11 cellular contexts compared by ENCODE assay signal in the genomic region with DNA sequence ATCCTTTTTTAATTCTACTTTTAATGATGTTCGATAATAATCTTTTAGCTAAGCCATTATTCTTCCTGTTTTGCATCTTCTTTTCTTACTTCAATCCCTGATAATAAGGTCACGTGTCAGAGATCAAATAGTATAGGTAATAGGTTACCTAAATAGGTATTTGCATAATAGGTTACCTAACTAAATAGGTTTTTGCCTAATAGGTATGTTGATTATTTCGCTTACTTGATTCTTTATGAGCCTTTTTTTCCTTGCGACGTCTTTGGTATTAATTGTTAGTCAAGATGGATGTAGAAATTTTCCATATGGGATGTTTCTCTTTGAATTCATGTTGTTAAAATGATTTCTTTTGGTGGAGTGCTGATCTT. TPM values are rescaled to one million over a fixed set of nuclear protein-coding genes. Genes with fewer than 3 reads are reported as not detected.
A peak's percentile ranks its signal among the peaks of the same experiment; 100 is the strongest.
DNase-seq lines count a peak whose midpoint lies in the region; ATAC-seq and TF ChIP-seq lines count a peak whose summit lies in the region.
"Had no signal": no experiment of that assay in that cellular context is flagged by ENCODE, and none has a peak within 500 bp of the region (broad histone marks: within the 10 kb centered on the region; RNA-seq: fewer than 3 reads in every experiment).

No MANE protein-coding gene starts in this region.

- CTCF ChIA-PET in SK-N-SH (lab: Yijun Ruan, JAX) = interaction anchor here (1.1 to 4.8 kb wide), 4 partner anchors 8 to 162 kb away, joined by 3 to 33 read pairs (median 4); no protein-coding TSS in a partner anchor
- CTCF ChIA-PET in activated CD4-positive, alpha-beta memory T cell treated with anti-CD3 and anti-CD28 coated beads for 36 hours (lab: Charles Lee) = interaction anchor here (1.4 to 3.7 kb wide), 3 partner anchors 9 to 85 kb away, joined by 3 to 31 read pairs (median 4); no protein-coding TSS in a partner anchor

- no peaks in the 10 kb centered on the region for H3K9me3 Mint-ChIP-seq in activated CD4-positive, alpha-beta memory T cell treated with anti-CD3 and anti-CD28 coated beads for 36 hours

- H3K36me3 ChIP-seq in SK-N-SH (replicated peaks in 1 of 2; ENCODE audit: control insufficient read depth in 1 of 2, insufficient read depth in 2 of 2, low read length in 1 of 2) = peaks cover 17 to 28% of the 10 kb centered on the region in 2 experiments
- H3K36me3 ChIP-seq in smooth muscle cell (ENCODE audit: low read depth) = no peaks in the 10 kb centered on the region

- H3K4me1 Mint-ChIP-seq in activated CD4-positive, alpha-beta memory T cell treated with anti-CD3 and anti-CD28 coated beads for 36 hours (ENCODE audit: low read depth) = peaks cover 33% of the 10 kb centered on the region

- peaks cover 15% of the 10 kb centered on the region for H3K36me3 Mint-ChIP-seq in activated CD4-positive, alpha-beta memory T cell treated with anti-CD3 and anti-CD28 coated beads for 36 hours

- no peak for TF ChIP-seq RAD21 in SK-N-SH (IDR thresholded peaks at IDR 0.05; ENCODE audit: low read length)

- H3K4me3 ChIP-seq in SK-N-SH (ENCODE audit: low read depth in 2 of 2, low read length in 1 of 2) (peak overlapping the region; percentile 75 to 86), fibroblast of pulmonary artery (replicated peaks; ENCODE audit: low read depth, low read length) (peak overlapping the region; percentile 1), smooth muscle cell (peak overlapping the region; percentile 94)

- H3K9me3 ChIP-seq in SK-N-SH (no peaks in the 10 kb centered on the region), smooth muscle cell (replicated peaks; ENCODE audit: low read depth) (no peaks in the 10 kb centered on the region)

- H3K4me3 Mint-ChIP-seq in activated CD4-positive, alpha-beta memory T cell treated with anti-CD3 and anti-CD28 coated beads for 36 hours = no peak overlapping the region

- H3K9me2 ChIP-seq in SK-N-SH = no peaks in the 10 kb centered on the region

- no peak overlapping the region for H2AFZ ChIP-seq in SK-N-SH (ENCODE audit: low read depth)
- no peak overlapping the region for H2AFZ ChIP-seq in smooth muscle cell (ENCODE audit: low read depth)

- no peak for ATAC-seq in SK-N-SH treated with all-trans-retinoic acid at 6 μM for 48 hours
- ATAC-seq in HG02973 (IDR thresholded peaks at IDR 0.05; ENCODE audit: unreplicated experiment) = no peak

- no peak for TF ChIP-seq EP300 in SK-N-SH (IDR thresholded peaks at IDR 0.05; ENCODE audit: borderline replicate concordance in 1 of 2, low read depth in 1 of 2, low read length in 1 of 2)

- intact Hi-C loops in posterior vena cava (cut with DNase I) = no loop called here
- intact Hi-C loops in activated CD4-positive, alpha-beta memory T cell treated with anti-CD3 and anti-CD28 coated beads for 36 hours (cut with micrococcal nuclease) = no loop called here

- no peaks in the 10 kb centered on the region for H3K27me3 Mint-ChIP-seq in activated CD4-positive, alpha-beta memory T cell treated with anti-CD3 and anti-CD28 coated beads for 36 hours

- TF ChIP-seq CTCF in SK-N-SH (IDR thresholded peaks at IDR 0.05) = no peak
- no peak for TF ChIP-seq CTCF in fibroblast of pulmonary artery (IDR thresholded peaks at IDR 0.05; ENCODE audit: low read length, missing control alignments)
- TF ChIP-seq CTCF in smooth muscle cell (IDR thresholded peaks at IDR 0.05; ENCODE audit: borderline replicate concordance, insufficient read depth, poor library complexity, severe bottlenecking) = no peak

- H3K27ac ChIP-seq in SK-N-SH (ENCODE audit: low read depth in 2 of 2, low read length in 1 of 2) (peak overlapping the region; percentile 0 to 96; a peak in 2 of 4 replicates), smooth muscle cell (ENCODE audit: low read depth) (peak overlapping the region; percentile 84)

- H3K79me2 ChIP-seq in SK-N-SH (ENCODE audit: insufficient read depth) = peaks cover 87% of the 10 kb centered on the region
- peaks cover 80% of the 10 kb centered on the region for H3K79me2 ChIP-seq in smooth muscle cell (ENCODE audit: low read depth)

- DNase-seq in SK-N-SH (no peak), OCI-M1 (lab: John Stamatoyannopoulos, UW) (peak; percentile 50), fibroblast of pulmonary artery (ENCODE audit: low read depth) (no peak), smooth muscle cell (lab: John Stamatoyannopoulos, UW; ENCODE audit: unreplicated experiment) (no peak), posterior vena cava (ENCODE audit: low spot score) (no peak)
- no peak for DNase-seq in activated CD4-positive, alpha-beta memory T cell treated with anti-CD3 and anti-CD28 coated beads for 36 hours
- DNase-seq: DMS79, erythroblast, kidney glomerular epithelial cell had no signal

- POLR2A ChIA-PET in SK-N-SH (lab: Yijun Ruan, JAX) = no interaction called here
- POLR2A ChIA-PET in activated CD4-positive, alpha-beta memory T cell treated with anti-CD3 and anti-CD28 coated beads for 36 hours (lab: Charles Lee) = interaction anchor here (1.0 kb wide), 1 partner anchor 35 kb away, joined by 3 read pairs; no protein-coding TSS in a partner anchor

- H3K4me2 ChIP-seq in SK-N-SH = peak overlapping the region; percentile 85
- H3K4me2 ChIP-seq in smooth muscle cell = peak overlapping the region; percentile 85

- no peak overlapping the region for H3K27ac Mint-ChIP-seq in activated CD4-positive, alpha-beta memory T cell treated with anti-CD3 and anti-CD28 coated beads for 36 hours

- peaks cover 34% of the 10 kb centered on the region for H4K20me1 ChIP-seq in SK-N-SH (ENCODE audit: insufficient read depth)
- peaks cover 61% of the 10 kb centered on the region for H4K20me1 ChIP-seq in smooth muscle cell (ENCODE audit: low read depth)

- H3K27me3 ChIP-seq in SK-N-SH (ENCODE audit: insufficient read depth) (no peaks in the 10 kb centered on the region), smooth muscle cell (ENCODE audit: low read depth) (no peaks in the 10 kb centered on the region)

- peaks cover 19% of the 10 kb centered on the region for H3F3A ChIP-seq in SK-N-SH (replicated peaks; ENCODE audit: insufficient read depth)
- H3F3A ChIP-seq in smooth muscle cell (ENCODE audit: low read depth) = peaks cover 20% of the 10 kb centered on the region

- H3K4me1 ChIP-seq in SK-N-SH (ENCODE audit: control insufficient read depth in 1 of 2, insufficient read depth in 2 of 2, low read depth in 1 of 2, low read length in 1 of 2) (peaks cover 4 to 18% of the 10 kb centered on the region in 2 experiments; a peak in 2 of 4 replicates), smooth muscle cell (ENCODE audit: low read depth) (peaks cover 23% of the 10 kb centered on the region)

- 64% methylated on average over 5 of the region's 5 CpGs for WGBS in SK-N-SH (ENCODE audit: low lambda C conversion rate)
- WGBS in smooth muscle cell (ENCODE audit: low lambda C conversion rate) = 93% methylated on average over 5 of the region's 5 CpGs

- peak overlapping the region; percentile 82; the same call in 1 of the 2 replicates for H3K9ac ChIP-seq in SK-N-SH
- no peak overlapping the region for H3K9ac ChIP-seq in smooth muscle cell (ENCODE audit: low read depth)

TF ChIP-seq in SK-N-SH, 30 proteins besides CTCF, POLR2A, EP300 and RAD21:
- no peak for TF ChIP-seq RCOR1 (IDR thresholded peaks at IDR 0.05; ENCODE audit: low read length)
- no peak for TF ChIP-seq FOXM1 (IDR thresholded peaks at IDR 0.05; ENCODE audit: low read depth)
- TF ChIP-seq TEAD4 (IDR thresholded peaks at IDR 0.05; ENCODE audit: borderline replicate concordance, insufficient read depth) = no peak
- TF ChIP-seq EZH2phosphoT487 (IDR thresholded peaks at IDR 0.05; ENCODE audit: borderline replicate concordance, low read depth) = no peak
TF ChIP-seq in SK-N-SH: peak in this region for 0.

TF ChIP-seq in SK-N-SH treated with all-trans-retinoic acid at 6 μM for 48 hours, 23 proteins besides CTCF, POLR2A, EP300 and RAD21 (continues in another document):
- TF ChIP-seq RARB (CRISPR knock-in tag; IDR thresholded peaks at IDR 0.05) (no peak), ARNTL (CRISPR knock-in tag; IDR thresholded peaks at IDR 0.05; ENCODE audit: borderline replicate concordance, low read depth) (no peak), ZNF565 (CRISPR knock-in tag; conservative IDR thresholded peaks at IDR 0.05; ENCODE audit: low read depth) (no peak), ZFP30 (CRISPR knock-in tag; IDR thresholded peaks at IDR 0.05) (no peak), ESRRG (CRISPR knock-in tag; IDR thresholded peaks at IDR 0.05) (no peak), SNAI2 (CRISPR knock-in tag; IDR thresholded peaks at IDR 0.05) (no peak)
- TF ChIP-seq, protein P1, sequence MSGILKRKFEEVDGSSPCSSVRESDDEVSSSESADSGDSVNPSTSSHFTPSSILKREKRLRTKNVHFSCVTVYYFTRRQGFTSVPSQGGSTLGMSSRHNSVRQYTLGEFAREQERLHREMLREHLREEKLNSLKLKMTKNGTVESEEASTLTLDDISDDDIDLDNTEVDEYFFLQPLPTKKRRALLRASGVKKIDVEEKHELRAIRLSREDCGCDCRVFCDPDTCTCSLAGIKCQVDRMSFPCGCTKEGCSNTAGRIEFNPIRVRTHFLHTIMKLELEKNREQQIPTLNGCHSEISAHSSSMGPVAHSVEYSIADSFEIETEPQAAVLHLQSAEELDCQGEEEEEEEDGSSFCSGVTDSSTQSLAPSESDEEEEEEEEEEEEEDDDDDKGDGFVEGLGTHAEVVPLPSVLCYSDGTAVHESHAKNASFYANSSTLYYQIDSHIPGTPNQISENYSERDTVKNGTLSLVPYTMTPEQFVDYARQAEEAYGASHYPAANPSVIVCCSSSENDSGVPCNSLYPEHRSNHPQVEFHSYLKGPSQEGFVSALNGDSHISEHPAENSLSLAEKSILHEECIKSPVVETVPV (CRISPR knock-in tag; IDR thresholded peaks at IDR 0.05) = no peak

RNA-seq across cellular contexts. Expression of gene GGPS1, which starts 2.5 kb away (rescaled TPM):
- polyA plus RNA-seq in SK-N-SH (2012; rRNA removed) (15.7 and 18.5 TPM in 2 replicates), smooth muscle cell (47.5 and 48.1 TPM in 2 replicates)
- polyA plus RNA-seq in SK-N-SH (2012; cell fraction: cytosol; rRNA removed) = 25.2 and 28.2 TPM in 2 replicates
- 7.8 and 10.6 TPM in 2 replicates for polyA plus RNA-seq in SK-N-SH (2012; cell fraction: nucleus; rRNA removed)
- total RNA-seq in smooth muscle cell (41.3 and 45.8 TPM in 2 replicates), posterior vena cava (10 to 100 TPM; 30.8 to 36.9 TPM)
- 10 to 100 TPM; 36.1 to 37.5 TPM for total RNA-seq in activated CD4-positive, alpha-beta memory T cell treated with anti-CD3 and anti-CD28 coated beads for 36 hours

RNA-seq across cellular contexts. Expression of gene ARID4B, which starts 2.9 kb away (rescaled TPM):
- polyA plus RNA-seq in SK-N-SH (2012; rRNA removed) = 4.4 and 5.6 TPM in 2 replicates
- 6.0 and 6.9 TPM in 2 replicates for polyA plus RNA-seq in SK-N-SH (2012; cell fraction: cytosol; rRNA removed)
- polyA plus RNA-seq in SK-N-SH (2012; cell fraction: nucleus; rRNA removed) = 9.3 and 14.3 TPM in 2 replicates
- 33.2 and 40.3 TPM in 2 replicates for total RNA-seq in smooth muscle cell
- 29.0 and 39.1 TPM in 2 replicates for polyA plus RNA-seq in smooth muscle cell
- 10 to 100 TPM; 28.5 to 33.2 TPM for total RNA-seq in posterior vena cava
- total RNA-seq in activated CD4-positive, alpha-beta memory T cell treated with anti-CD3 and anti-CD28 coated beads for 36 hours = 10 to 100 TPM; 41.3 to 44.8 TPM

RNA-seq across cellular contexts. Expression of gene TBCE, which starts 36.3 kb away (rescaled TPM):
- polyA plus RNA-seq in SK-N-SH (2012; rRNA removed) (18.3 and 26.2 TPM in 2 replicates), smooth muscle cell (28.4 and 30.5 TPM in 2 replicates)
- polyA plus RNA-seq in SK-N-SH (2012; cell fraction: cytosol; rRNA removed) = 24.7 and 29.8 TPM in 2 replicates
- 24.9 and 42.8 TPM in 2 replicates for polyA plus RNA-seq in SK-N-SH (2012; cell fraction: nucleus; rRNA removed)
- total RNA-seq in smooth muscle cell (24.0 and 31.1 TPM in 2 replicates), posterior vena cava (10 to 100 TPM; 22.2 to 25.2 TPM)
- total RNA-seq in activated CD4-positive, alpha-beta memory T cell treated with anti-CD3 and anti-CD28 coated beads for 36 hours = 10 to 100 TPM; 22.7 to 26.3 TPM

Comparison
In these comparisons a context has a peak if more than half of its experiments do, and no peak if none do; other contexts are left out.
1. H3K4me3 ChIP-seq: peak in every context shown above with its lines; median percentile 94 in smooth muscle cell; 80 in SK-N-SH; 1 in fibroblast of pulmonary artery.